Comparison of ENCODE assay signal across 1 cellular context in genomic region chr16:8797364-8798173, GRCh38.
TF ChIP-seq lines count a peak whose summit lies in the region.

Gene PMM2, plus strand, starts transcription at chr16:8797839. Its CDS starts 44 bp downstream, at chr16:8797883.
Gene TMEM186, minus strand, starts transcription at chr16:8797639. Its CDS starts 25 bp downstream, at chr16:8797614.

TF ChIP-seq in HepG2, 621 proteins besides CTCF, POLR2A, EP300 and RAD21 (continued from another document and continues in another):
- peak; percentile 88; the same call in 1 of the 2 replicates for TF ChIP-seq ATF6 (CRISPR knock-in tag; conservative IDR thresholded peaks at IDR 0.05)
- TF ChIP-seq ZNF124 (CRISPR knock-in tag; IDR thresholded peaks at IDR 0.05) = peak; percentile 92
- TF ChIP-seq ZNF564 (CRISPR knock-in tag; IDR thresholded peaks at IDR 0.05) = peak; percentile 98
- peak; percentile 95 for TF ChIP-seq ARID2 (CRISPR knock-in tag; IDR thresholded peaks at IDR 0.05; ENCODE audit: borderline replicate concordance)
- TF ChIP-seq JDP2 (CRISPR knock-in tag; IDR thresholded peaks at IDR 0.05; ENCODE audit: borderline replicate concordance) = 0 out of 2 replicates have a peak, but pooled peaks have one; percentile 14
- peak; percentile 99 for TF ChIP-seq MIER3 (CRISPR knock-in tag; IDR thresholded peaks at IDR 0.05; ENCODE audit: borderline replicate concordance)
- TF ChIP-seq ZNF512 (CRISPR knock-in tag; IDR thresholded peaks at IDR 0.05) = no peak
- TF ChIP-seq NAIF1 (CRISPR knock-in tag; IDR thresholded peaks at IDR 0.05; ENCODE audit: borderline replicate concordance) = peak; percentile 87
- TF ChIP-seq RFXAP (CRISPR knock-in tag; IDR thresholded peaks at IDR 0.05; ENCODE audit: borderline replicate concordance) = peak; percentile 87
- peak; percentile 45; the same call in 1 of the 2 replicates for TF ChIP-seq TERF1 (CRISPR knock-in tag; IDR thresholded peaks at IDR 0.05)
- no peak for TF ChIP-seq RORA (CRISPR knock-in tag; IDR thresholded peaks at IDR 0.05)
- TF ChIP-seq ZNF292 (CRISPR knock-in tag; IDR thresholded peaks at IDR 0.05; ENCODE audit: borderline replicate concordance, low read depth) = peak; percentile 79; the same call in 1 of the 2 replicates
- TF ChIP-seq TEAD2 (CRISPR knock-in tag; IDR thresholded peaks at IDR 0.05) = peak; percentile 97
- no peak for TF ChIP-seq ZNF646 (CRISPR knock-in tag; IDR thresholded peaks at IDR 0.05)
- peak; percentile 100 for TF ChIP-seq YEATS4 (CRISPR knock-in tag; IDR thresholded peaks at IDR 0.05; ENCODE audit: borderline replicate concordance)
- peak; percentile 83 for TF ChIP-seq ZSCAN22 (CRISPR knock-in tag; IDR thresholded peaks at IDR 0.05)
- no peak; the same call in 1 of the 2 replicates for TF ChIP-seq TRAFD1 (CRISPR knock-in tag; IDR thresholded peaks at IDR 0.05; ENCODE audit: borderline replicate concordance)
- TF ChIP-seq THAP9 (CRISPR knock-in tag; IDR thresholded peaks at IDR 0.05; ENCODE audit: borderline replicate concordance) = peak; percentile 98
- TF ChIP-seq PCBP1 (IDR thresholded peaks at IDR 0.05; ENCODE audit: borderline replicate concordance, low read depth, low read length) = peak; percentile 99
- 0 out of 2 replicates have a peak, but pooled peaks have one; percentile 42 for TF ChIP-seq RFXANK (CRISPR knock-in tag; IDR thresholded peaks at IDR 0.05)
- TF ChIP-seq SIX1 (CRISPR knock-in tag; IDR thresholded peaks at IDR 0.05; ENCODE audit: borderline replicate concordance) = no peak; the same call in none of the 2 replicates
- TF ChIP-seq KDM4B (CRISPR knock-in tag; IDR thresholded peaks at IDR 0.05) = peak; percentile 86; the same call in 1 of the 2 replicates
- TF ChIP-seq HNF4A (CRISPR knock-in tag; IDR thresholded peaks at IDR 0.05) = 0 out of 2 replicates have a peak, but pooled peaks have one; percentile 31
- peak; percentile 47; the same call in 1 of the 2 replicates for TF ChIP-seq ZNF281 (CRISPR knock-in tag; IDR thresholded peaks at IDR 0.05; ENCODE audit: borderline replicate concordance)
- no peak for TF ChIP-seq SCMH1 (CRISPR knock-in tag; IDR thresholded peaks at IDR 0.05; ENCODE audit: borderline replicate concordance)
- TF ChIP-seq TEAD3 (CRISPR knock-in tag; optimal IDR thresholded peaks at IDR 0.05; ENCODE audit: borderline replicate concordance) = peak; percentile 90
- peak; percentile 98 for TF ChIP-seq ZNF580 (CRISPR knock-in tag; IDR thresholded peaks at IDR 0.05; ENCODE audit: borderline replicate concordance, low read depth)
